Comparison of ENCODE assay signal across 1 cellular context in the genomic region with DNA sequence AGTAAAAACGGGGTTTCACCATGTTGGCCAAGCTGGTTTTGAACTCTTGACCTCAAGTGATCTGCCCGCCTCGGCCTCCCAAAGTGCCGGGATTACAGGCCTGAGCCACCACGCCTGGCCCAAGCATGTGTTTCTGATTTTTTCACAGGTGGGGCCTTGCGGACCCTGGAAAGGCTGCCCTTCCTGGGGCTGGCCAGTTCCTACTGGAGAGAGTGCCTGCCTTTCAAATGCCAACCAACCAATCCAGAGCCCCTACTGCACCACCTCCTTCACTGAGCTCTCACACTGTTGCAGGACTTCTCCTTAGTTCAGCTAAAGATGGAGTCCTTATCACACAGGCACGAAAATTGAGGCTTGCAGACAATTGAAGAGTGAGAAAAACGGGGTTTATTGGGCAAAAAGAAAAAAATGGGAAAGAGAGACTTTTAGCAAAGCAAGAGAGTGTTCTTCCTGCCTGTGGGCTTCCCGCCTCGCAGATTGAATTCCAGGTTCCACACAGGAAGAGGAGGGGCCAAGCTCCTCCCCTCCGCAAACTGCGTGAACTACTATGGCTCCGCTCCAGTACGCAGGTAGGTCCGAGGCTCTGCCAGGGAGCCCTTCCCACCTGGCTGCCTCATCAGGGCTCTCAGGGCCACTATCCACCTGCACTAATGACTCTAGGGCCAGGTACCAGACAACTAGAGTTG.
A peak's percentile ranks its signal among the peaks of the same experiment; 100 is the strongest.
TF ChIP-seq lines count a peak whose summit lies in the region.

No MANE protein-coding gene starts in this region.

TF ChIP-seq in WTC11, 78 proteins besides CTCF, POLR2A, EP300 and RAD21 (continued from another document):
- TF ChIP-seq ERG (CRISPR knock-in tag; IDR thresholded peaks at IDR 0.05) (no peak), ESRRA (CRISPR knock-in tag; IDR thresholded peaks at IDR 0.05; ENCODE audit: borderline replicate concordance) (no peak), MAX (CRISPR knock-in tag; IDR thresholded peaks at IDR 0.05) (peak; percentile 41; the same call in 1 of the 2 replicates)
- TF ChIP-seq, protein P1, sequence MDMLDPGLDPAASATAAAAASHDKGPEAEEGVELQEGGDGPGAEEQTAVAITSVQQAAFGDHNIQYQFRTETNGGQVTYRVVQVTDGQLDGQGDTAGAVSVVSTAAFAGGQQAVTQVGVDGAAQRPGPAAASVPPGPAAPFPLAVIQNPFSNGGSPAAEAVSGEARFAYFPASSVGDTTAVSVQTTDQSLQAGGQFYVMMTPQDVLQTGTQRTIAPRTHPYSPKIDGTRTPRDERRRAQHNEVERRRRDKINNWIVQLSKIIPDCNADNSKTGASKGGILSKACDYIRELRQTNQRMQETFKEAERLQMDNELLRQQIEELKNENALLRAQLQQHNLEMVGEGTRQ (CRISPR knock-in tag; IDR thresholded peaks at IDR 0.05), result no peak
